Comparison of ENCODE assay signal across 8 cellular contexts in genomic region chr7:4683884-4684565, GRCh38. TPM values are rescaled to one million over a fixed set of nuclear protein-coding genes. Genes with fewer than 3 reads are reported as not detected.
DNase-seq lines count a peak whose midpoint lies in the region; ATAC-seq, FAIRE-seq and TF ChIP-seq lines count a peak whose summit lies in the region.

No MANE protein-coding gene starts in this region.

- H3K9me3 Mint-ChIP-seq in activated CD8-positive, alpha-beta T cell treated with anti-CD3 and anti-CD28 coated beads, Interleukin-2, amount 10 ng/mL, durations not matched to agents 7 days and 5 days (ENCODE audit: insufficient read depth): no peaks in the 10 kb centered on the region

- H3K27me3 ChIP-seq in muscle layer of colon (ENCODE audit: control insufficient read depth in 1 of 2, insufficient read depth in 2 of 2, low read length in 2 of 2): no peaks in the 10 kb centered on the region
- no peaks in the 10 kb centered on the region for H3K27me3 ChIP-seq in thyroid gland

- intact Hi-C loops in thyroid gland (cut with DNase I): loop anchor here (5.0 kb wide), 1 partner anchor 68 kb away; no protein-coding TSS in a partner anchor

- H3K36me3 ChIP-seq in muscle layer of colon (ENCODE audit: insufficient read depth, low read length) (no peaks in the 10 kb centered on the region), thyroid gland (no peaks in the 10 kb centered on the region)

- H3K27ac ChIP-seq in A549: peak overlapping the region; percentile 90 to 99
- peak overlapping the region; percentile 100 for H3K27ac ChIP-seq in muscle layer of colon (ENCODE audit: low read depth, low read length)
- peak overlapping the region; percentile 93 to 97 (median 97) for H3K27ac ChIP-seq in thyroid gland

- under 1% methylated on average over 16 of the region's 16 CpGs for WGBS in A549 (ENCODE audit: missing lambda C conversion rate)
- WGBS in thyroid gland, 2 donors: 3 to 8% methylated on average over 15 of the region's 16 CpGs

- H3K4me1 Mint-ChIP-seq in activated CD8-positive, alpha-beta T cell treated with anti-CD3 and anti-CD28 coated beads, Interleukin-2, amount 10 ng/mL, durations not matched to agents 7 days and 5 days (ENCODE audit: low read depth): peaks cover 33% of the 10 kb centered on the region

- peak overlapping the region; percentile 95 for H3K9ac ChIP-seq in muscle layer of colon (ENCODE audit: low read length)

- CTCF ChIA-PET in A549 (lab: Yijun Ruan, JAX): interaction anchor here (0.5 to 4.1 kb wide), 7 partner anchors 16 to 318 kb away, joined by 3 to 14 read pairs (median 3); no protein-coding TSS in a partner anchor
- CTCF ChIA-PET in activated CD8-positive, alpha-beta T cell treated with anti-CD3 and anti-CD28 coated beads, Interleukin-2, amount 10 ng/mL, durations not matched to agents 7 days and 5 days (lab: Charles Lee): interaction anchor here (0.8 to 1.4 kb wide), 4 partner anchors 29 to 70 kb away, joined by 3 to 4 read pairs (median 3); no protein-coding TSS in a partner anchor

- H3K4me2 ChIP-seq in A549: peak overlapping the region; percentile 79

- TF ChIP-seq EP300 in A549 (IDR thresholded peaks at IDR 0.05): no peak

- peak overlapping the region; percentile 74 for H3K4me3 ChIP-seq in A549
- H3K4me3 ChIP-seq in epithelial cell of esophagus (ENCODE audit: low read length): peak overlapping the region; percentile 91
- H3K4me3 ChIP-seq in muscle layer of colon (ENCODE audit: low read depth in 1 of 2, low read length in 2 of 2): peak overlapping the region; percentile 92 to 98
- peak overlapping the region in 2 of 3 donors; percentile 61 to 86 for H3K4me3 ChIP-seq in thyroid gland (replicated peaks in 1 of 3)

- FAIRE-seq in A549 (lab: Jason Lieb, UNC): no peak

- peaks cover 20% of the 10 kb centered on the region for H3K36me3 Mint-ChIP-seq in activated CD8-positive, alpha-beta T cell treated with anti-CD3 and anti-CD28 coated beads, Interleukin-2, amount 10 ng/mL, durations not matched to agents 7 days and 5 days (ENCODE audit: low read depth)

- POLR2A ChIA-PET in A549 (lab: Yijun Ruan, JAX): interaction anchor here (1.5 to 4.5 kb wide), 2 partner anchors 42 kb away, joined by 4 to 48 read pairs; no protein-coding TSS in a partner anchor
- POLR2A ChIA-PET in activated CD8-positive, alpha-beta T cell treated with anti-CD3 and anti-CD28 coated beads, Interleukin-2, amount 10 ng/mL, durations not matched to agents 7 days and 5 days (lab: Charles Lee): interaction anchor here (0.6 to 3.7 kb wide), 4 partner anchors 42 to 91 kb away, joined by 4 to 52 read pairs (median 12); partner anchors contain the start of gene AP5Z1

- H3K4me1 ChIP-seq in A549: peaks cover 11% of the 10 kb centered on the region
- peaks cover 22% of the 10 kb centered on the region for H3K4me1 ChIP-seq in muscle layer of colon (ENCODE audit: insufficient read depth, low read length)
- H3K4me1 ChIP-seq in thyroid gland: peaks cover 19 to 41% of the 10 kb centered on the region in 2 donors

- no peak for DNase-seq in A549 (ENCODE audit: low read depth in 1 of 2, low spot score in 1 of 2)
- DNase-seq in GM13977 (ENCODE audit: low spot score): peak; percentile 48
- peak; percentile 71 for DNase-seq in LHCN-M2 (ENCODE audit: low read depth)
- DNase-seq in activated CD8-positive, alpha-beta T cell treated with anti-CD3 and anti-CD28 coated beads, Interleukin-2, amount 10 ng/mL, durations not matched to agents 7 days and 5 days: peak; percentile 50
- DNase-seq in epithelial cell of esophagus (ENCODE audit: low read depth): peak; percentile 76
- peak; percentile 84 to 85 for DNase-seq in thyroid gland
- DNase-seq in GOT3 (lab: John Stamatoyannopoulos, UW): no peak

- H3K27ac Mint-ChIP-seq in activated CD8-positive, alpha-beta T cell treated with anti-CD3 and anti-CD28 coated beads, Interleukin-2, amount 10 ng/mL, durations not matched to agents 7 days and 5 days: peak overlapping the region; percentile 88

- H3K9me3 ChIP-seq in A549: no peaks in the 10 kb centered on the region
- H3K9me3 ChIP-seq in muscle layer of colon (ENCODE audit: low read length): no peaks in the 10 kb centered on the region
- no peaks in the 10 kb centered on the region for H3K9me3 ChIP-seq in thyroid gland

- peak; percentile 20; the same call in 1 of the 3 replicates for TF ChIP-seq CTCF in A549 (IDR thresholded peaks at IDR 0.05)
- no peak for TF ChIP-seq CTCF in GM13977 (IDR thresholded peaks at IDR 0.05; ENCODE audit: extremely low read depth, insufficient read depth, missing control alignments)
- TF ChIP-seq CTCF in epithelial cell of esophagus (IDR thresholded peaks at IDR 0.05; ENCODE audit: insufficient read depth, low read depth, low read length, missing control alignments): no peak
- TF ChIP-seq CTCF in thyroid gland (IDR thresholded peaks at IDR 0.05): peak in 2 of 6 experiments; percentile 3 to 14

- no peak for TF ChIP-seq RAD21 in A549 (conservative IDR thresholded peaks at IDR 0.05 in 1 of 2, IDR thresholded peaks at IDR 0.05 in 1 of 2)

- H3K27me3 Mint-ChIP-seq in activated CD8-positive, alpha-beta T cell treated with anti-CD3 and anti-CD28 coated beads, Interleukin-2, amount 10 ng/mL, durations not matched to agents 7 days and 5 days (ENCODE audit: low read depth): no peaks in the 10 kb centered on the region

- H3K4me3 Mint-ChIP-seq in activated CD8-positive, alpha-beta T cell treated with anti-CD3 and anti-CD28 coated beads, Interleukin-2, amount 10 ng/mL, durations not matched to agents 7 days and 5 days: peak overlapping the region; percentile 80

- in situ Hi-C loops in GM13977 (cut with MboI; ENCODE audit: low pct_unique_long_range_greater_than_20kb, low sequenced_read_pairs, unreplicated experiment): no loop called here

- TF ChIP-seq POLR2A in A549 (IDR thresholded peaks at IDR 0.05; ENCODE audit: low read length) (no peak), thyroid gland (IDR thresholded peaks at IDR 0.05) (peak in 1 of 2 donors; percentile 28)

- peak; percentile 45 to 73; a peak in 4 of 6 replicates for ATAC-seq in A549
- peak; percentile 29 for ATAC-seq in activated CD8-positive, alpha-beta T cell treated with anti-CD3 and anti-CD28 coated beads, Interleukin-2, amount 10 ng/mL, durations not matched to agents 7 days and 5 days

TF ChIP-seq in A549, 52 proteins besides CTCF, POLR2A, EP300 and RAD21:
- TF ChIP-seq FOSL2 (IDR thresholded peaks at IDR 0.05) (no peak), FOSL2 (CRISPR knock-in tag; IDR thresholded peaks at IDR 0.05) (peak; percentile 65), ATOH8 (CRISPR knock-in tag; IDR thresholded peaks at IDR 0.05; ENCODE audit: low read depth) (no peak)

RNA-seq across cellular contexts. Expression of gene FOXK1, which starts 1.9 kb away (rescaled TPM):
- polyA plus RNA-seq in A549 (2011; rRNA removed) (6.8 and 8.3 TPM in 2 replicates), A549 (2017; fragmentation: RNase III; extraction: RNeasy Plus Mini Kit Qiagen cat#74134 plus additional on column Dnase treatment) (9.8 to 10.9 TPM (median 10.2 TPM) in 3 replicates)
- polyA plus RNA-seq in A549 (2012; cell fraction: cytosol; rRNA removed): 7.4 and 10.0 TPM in 2 replicates
- 27.5 and 29.2 TPM in 2 replicates for polyA plus RNA-seq in A549 (2012; cell fraction: nucleus; rRNA removed)
- 15.7 and 19.4 TPM in 2 replicates for polyA minus RNA-seq in A549 (2011; rRNA and poly(A)+ RNA removed)
- total RNA-seq in LHCN-M2 (2014; rRNA removed) (19.2 and 20.5 TPM in 2 replicates), thyroid gland (10 to 100 TPM; 15.0 to 33.0 (median 20.7) TPM)
- polyA plus RNA-seq in LHCN-M2 (2012): 7.1 TPM
- 10 to 100 TPM; 26.8 to 28.5 TPM for total RNA-seq in activated CD8-positive, alpha-beta T cell treated with anti-CD3 and anti-CD28 coated beads, Interleukin-2, amount 10 ng/mL, durations not matched to agents 7 days and 5 days

Comparison
In these comparisons a context has a peak if more than half of its experiments do, and no peak if none do; other contexts are left out.
1. DNase-seq: peak in GM13977 (single experiment), LHCN-M2 (single experiment), activated CD8-positive, alpha-beta T cell treated with anti-CD3 and anti-CD28 coated beads, Interleukin-2, amount 10 ng/mL, durations not matched to agents 7 days and 5 days (single experiment), epithelial cell of esophagus (single experiment) and thyroid gland (2 of 2); none in A549 (0 of 2) and GOT3 (single experiment).
2. Peak in every context shown above with its lines, with median percentiles within 50 percentile points of each other: H3K27ac ChIP-seq and H3K4me3 ChIP-seq.